ENCODE assay signal across 9 cellular contexts in genomic region chr13:76711515-76712182, GRCh38.
A peak's percentile ranks its signal among the peaks of the same experiment; 100 is the strongest.
DNase-seq lines count a peak whose midpoint lies in the region; ATAC-seq and TF ChIP-seq lines count a peak whose summit lies in the region.
"Had no signal": no experiment of that assay in that cellular context is flagged by ENCODE, and none has a peak within 500 bp of the region (broad histone marks: within the 10 kb centered on the region; RNA-seq: fewer than 3 reads in every experiment).

No MANE protein-coding gene starts in this region.

- intact Hi-C loops in left lung (cut with DNase I) = no loop called here
- intact Hi-C loops in tibial artery (cut with DNase I; ENCODE audit: low total_unique reads) = no loop called here
- intact Hi-C loops in thyroid gland (cut with DNase I) = no loop called here

- H3K9me3 ChIP-seq in left lung (no peaks in the 10 kb centered on the region), tibial artery (no peaks in the 10 kb centered on the region), thyroid gland (no peaks in the 10 kb centered on the region)

- in situ Hi-C loops in brain microvascular endothelial cell (cut with HindIII; ENCODE audit: low pct_ligation_motif_present, low sequenced_read_pairs) = no loop called here

- no peak for TF ChIP-seq POLR2A in thyroid gland (IDR thresholded peaks at IDR 0.05)

- no peaks in the 10 kb centered on the region for H3K27me3 ChIP-seq in brain microvascular endothelial cell (replicated peaks)
- no peaks in the 10 kb centered on the region for H3K27me3 ChIP-seq in left lung
- no peaks in the 10 kb centered on the region for H3K27me3 ChIP-seq in tibial artery
- no peaks in the 10 kb centered on the region for H3K27me3 ChIP-seq in thyroid gland

- TF ChIP-seq CTCF in brain microvascular endothelial cell (IDR thresholded peaks at IDR 0.05; ENCODE audit: low read depth, low read length, missing control alignments) (no peak), left lung (IDR thresholded peaks at IDR 0.05) (no peak), tibial artery (IDR thresholded peaks at IDR 0.05) (no peak), thyroid gland (IDR thresholded peaks at IDR 0.05) (no peak)

- DNase-seq in Kasumi-1 (lab: John Stamatoyannopoulos, UW) (peak; percentile 74 to 84), brain microvascular endothelial cell (peak; percentile 77), left lung (peak in 1 of 2 donors; percentile 36), tibial artery (peak; percentile 49 to 66), COLO668 (lab: John Stamatoyannopoulos, UW; ENCODE audit: unreplicated experiment) (no peak), thyroid gland (no peak)
- DNase-seq: activated naive CD8-positive, alpha-beta T cell treated with anti-CD3 and anti-CD28 coated beads, Interleukin-2, amount 10 ng/mL, durations not matched to agents 7 days and 5 days had no signal

- H3K4me1 ChIP-seq in left lung = peaks cover 13 to 17% of the 10 kb centered on the region in 2 donors
- peaks cover 0 to 32% (median 5%) of the 10 kb centered on the region in 4 donors for H3K4me1 ChIP-seq in tibial artery
- no peaks in the 10 kb centered on the region for H3K4me1 ChIP-seq in thyroid gland

- no peaks in the 10 kb centered on the region for H3K36me3 ChIP-seq in brain microvascular endothelial cell (replicated peaks)
- no peaks in the 10 kb centered on the region for H3K36me3 ChIP-seq in left lung
- no peaks in the 10 kb centered on the region for H3K36me3 ChIP-seq in tibial artery
- H3K36me3 ChIP-seq in thyroid gland = no peaks in the 10 kb centered on the region

- H3K4me3 ChIP-seq in brain microvascular endothelial cell (ENCODE audit: low read depth, low read length) (no peak overlapping the region), left lung (no peak overlapping the region), tibial artery (no peak overlapping the region), thyroid gland (replicated peaks in 1 of 3) (no peak overlapping the region)

- WGBS in thyroid gland, 2 donors = 56 to 57% methylated on average over 3 of the region's 3 CpGs

- ATAC-seq in left lung = peak; percentile 87
- ATAC-seq in GM18517 (IDR thresholded peaks at IDR 0.05; ENCODE audit: unreplicated experiment) = no peak
- ATAC-seq in GM18870 (IDR thresholded peaks at IDR 0.05; ENCODE audit: unreplicated experiment) = no peak

- peak overlapping the region; percentile 46 for H3K27ac ChIP-seq in brain microvascular endothelial cell
- peak overlapping the region; percentile 8 to 64 for H3K27ac ChIP-seq in left lung
- no peak overlapping the region for H3K27ac ChIP-seq in tibial artery
- no peak overlapping the region for H3K27ac ChIP-seq in thyroid gland

Comparison
In these comparisons a context has a peak if more than half of its experiments do, and no peak if none do; other contexts are left out.
1. DNase-seq: peak in Kasumi-1 (2 of 2), brain microvascular endothelial cell (single experiment) and tibial artery (2 of 2); none in COLO668 (single experiment) and thyroid gland (0 of 2).
2. H3K27ac ChIP-seq: peak in brain microvascular endothelial cell (single experiment) and left lung (2 of 2); none in tibial artery (0 of 2) and thyroid gland (0 of 3).